8 cellular contexts compared by ENCODE assay signal in genomic region chr6:30556964-30557682, GRCh38. TPM values are rescaled to one million over a fixed set of nuclear protein-coding genes. Genes with fewer than 3 reads are reported as not detected.
A peak's percentile ranks its signal among the peaks of the same experiment; 100 is the strongest.
DNase-seq lines count a peak whose midpoint lies in the region; ATAC-seq, FAIRE-seq and TF ChIP-seq lines count a peak whose summit lies in the region.

A gene with protein sequence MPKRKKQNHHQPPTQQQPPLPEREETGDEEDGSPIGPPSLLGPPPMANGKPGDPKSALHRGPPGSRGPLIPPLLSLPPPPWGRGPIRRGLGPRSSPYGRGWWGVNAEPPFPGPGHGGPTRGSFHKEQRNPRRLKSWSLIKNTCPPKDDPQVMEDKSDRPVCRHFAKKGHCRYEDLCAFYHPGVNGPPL (plus strand): TSS chr6:30557295. CDS start chr6:30557345, 50 bp downstream.

- peaks cover 27% of the 10 kb centered on the region for H3K4me1 ChIP-seq in stomach smooth muscle (ENCODE audit: control insufficient read depth, insufficient read depth, low read length)

- peaks cover 70% of the 10 kb centered on the region for H3K36me3 ChIP-seq in KOPT-K1 (ENCODE audit: insufficient read depth, low read length)
- peaks cover 27 to 29% of the 10 kb centered on the region in 2 donors for H3K36me3 ChIP-seq in stomach smooth muscle (ENCODE audit: control insufficient read depth in 2 of 2, insufficient read depth in 2 of 2, low read length in 2 of 2)

- peak within 1 kb of the TSS; percentile 93 for H3K27ac ChIP-seq in KOPT-K1 (ENCODE audit: low read depth, low read length, poor library complexity, severe bottlenecking)
- H3K27ac ChIP-seq in stomach smooth muscle (ENCODE audit: low read length) = peak within 1 kb of the TSS; percentile 99

- H3K36me3 Mint-ChIP-seq in nephron (ENCODE audit: low read depth) = peaks cover 41% of the 10 kb centered on the region

- H3K9ac ChIP-seq in stomach smooth muscle (ENCODE audit: low read length in 2 of 2) = peak within 1 kb of the TSS; percentile 86 to 96

- peaks cover 27% of the 10 kb centered on the region for H3K4me1 Mint-ChIP-seq in nephron

- no peaks in the 10 kb centered on the region for H3K27me3 ChIP-seq in stomach smooth muscle (ENCODE audit: control insufficient read depth in 1 of 2, insufficient read depth in 2 of 2, low read length in 2 of 2)

- no peak for FAIRE-seq in RCC 7860 (lab: Jason Lieb, UNC)

- DNase-seq in Daoy (ENCODE audit: low read depth) (peak; percentile 92), RCC 7860 (ENCODE audit: low spot score) (peak; percentile 85), fibroblast of peridontal ligament (ENCODE audit: extremely low read depth) (peak; percentile 91)
- peak; percentile 70 to 71 for DNase-seq in activated T-helper 1 cell treated with anti-CD3 and anti-CD28 coated beads, Interleukin-2, amount 50 U/mL, for 16 hours (ENCODE audit: low read depth in 1 of 2, low spot score in 1 of 2)

- H3K4me3 ChIP-seq in stomach smooth muscle (ENCODE audit: low read length in 2 of 2) = peak within 1 kb of the TSS; percentile 97 to 100

- no peaks in the 10 kb centered on the region for H3K27me3 Mint-ChIP-seq in nephron (ENCODE audit: low read depth)

- no peaks in the 10 kb centered on the region for H3K9me3 ChIP-seq in KOPT-K1 (ENCODE audit: insufficient read depth, low read length, poor library complexity, severe bottlenecking)
- no peaks in the 10 kb centered on the region for H3K9me3 ChIP-seq in stomach smooth muscle (ENCODE audit: control insufficient read depth in 2 of 2, low read length in 2 of 2)

- no peaks in the 10 kb centered on the region for H3K9me3 Mint-ChIP-seq in nephron

- no peak for TF ChIP-seq CTCF in nephron (IDR thresholded peaks at IDR 0.05; ENCODE audit: unreplicated experiment in 3 of 3)

- H3K27ac Mint-ChIP-seq in nephron = peak within 1 kb of the TSS; percentile 98 to 99 (median 98)

- peak; percentile 44 for ATAC-seq in GM21786 (IDR thresholded peaks at IDR 0.05; ENCODE audit: unreplicated experiment)

- peak within 1 kb of the TSS; percentile 96 to 99 (median 98) for H3K4me3 Mint-ChIP-seq in nephron

RNA-seq across cellular contexts. Expression of the gene that starts here (rescaled TPM):
- total RNA-seq in Daoy (2014; rRNA removed; shearing (Covaris generic)) = 13.4 and 18.3 TPM in 2 replicates

Comparison
In these comparisons a context has a peak if more than half of its experiments do, and no peak if none do; other contexts are left out.
1. Peak in every context shown above with its lines: DNase-seq, ATAC-seq, H3K4me3 ChIP-seq and H3K27ac ChIP-seq.